8 cellular contexts compared by ENCODE assay signal in genomic region chr5:116032094-116032517, GRCh38. TPM values are rescaled to one million over a fixed set of nuclear protein-coding genes. Genes with fewer than 3 reads are reported as not detected.
DNase-seq lines count a peak whose midpoint lies in the region; ATAC-seq and TF ChIP-seq lines count a peak whose summit lies in the region.

TSS of gene ARL14EPL (plus strand) at chr5:116032472. CDS start at chr5:116051466, 18,994 bp downstream.

- peaks cover 0 to 5% (median 0%) of the 10 kb centered on the region in 7 donors for H3K9me3 Mint-ChIP-seq in CD14-positive monocyte

- no peaks in the 10 kb centered on the region for H3K79me2 ChIP-seq in smooth muscle cell (ENCODE audit: low read depth)

- peak within 1 kb of the TSS in 1 of 2 donors; percentile 44 for H3K4me3 Mint-ChIP-seq in CD14-positive monocyte

- H3K36me3 ChIP-seq in SJCRH30 (no peaks in the 10 kb centered on the region), smooth muscle cell (ENCODE audit: low read depth) (no peaks in the 10 kb centered on the region)

- DNase-seq in CD14-positive monocyte (ENCODE audit: low spot score) (peak; percentile 78), SJCRH30 (peak; percentile 75 to 87), germinal center (ENCODE audit: low spot score) (peak; percentile 21), smooth muscle cell (lab: John Stamatoyannopoulos, UW; ENCODE audit: unreplicated experiment) (no peak), NCI-H2107 (lab: John Stamatoyannopoulos, UW) (no peak), NCI-H1694 (lab: John Stamatoyannopoulos, UW) (no peak)

- WGBS in smooth muscle cell (ENCODE audit: low lambda C conversion rate), result 57% methylated on average over 9 of the region's 9 CpGs

- peak within 1 kb of the TSS; percentile 26; the same call in 1 of the 2 replicates for H3K27ac ChIP-seq in SJCRH30
- no peak within 1 kb of the TSS for H3K27ac ChIP-seq in smooth muscle cell (ENCODE audit: low read depth)

- ATAC-seq in GM19025 (IDR thresholded peaks at IDR 0.05; ENCODE audit: low read depth, unreplicated experiment) (peak; percentile 70), HG03342 (IDR thresholded peaks at IDR 0.05; ENCODE audit: unreplicated experiment) (peak; percentile 73)

- H3K4me1 Mint-ChIP-seq in CD14-positive monocyte, result peaks cover 22% of the 10 kb centered on the region

- H3K36me3 Mint-ChIP-seq in CD14-positive monocyte, result no peaks in the 10 kb centered on the region

- H3K27ac Mint-ChIP-seq in CD14-positive monocyte, result peak within 1 kb of the TSS in 5 of 7 donors; percentile 15 to 84 (median 80)

- H3K27me3 ChIP-seq in SJCRH30 (no peaks in the 10 kb centered on the region; the same call in 1 of the 2 replicates), smooth muscle cell (ENCODE audit: low read depth) (no peaks in the 10 kb centered on the region)

- no peak within 1 kb of the TSS for H2AFZ ChIP-seq in smooth muscle cell (ENCODE audit: low read depth)

- H4K20me1 ChIP-seq in smooth muscle cell (ENCODE audit: low read depth), result no peaks in the 10 kb centered on the region

- H3K4me1 ChIP-seq in SJCRH30 (peaks cover 12% of the 10 kb centered on the region), smooth muscle cell (ENCODE audit: low read depth) (no peaks in the 10 kb centered on the region)

- peak within 1 kb of the TSS; percentile 65 for H3K4me2 ChIP-seq in smooth muscle cell

- intact Hi-C loops in CD14-positive monocyte (cut with micrococcal nuclease), result loop anchor here in 1 of 2 donors (5.0 kb wide), 1 partner anchor 190 kb away; the partner anchor contains the start of genes AP3S1 and ATG12

- no peaks in the 10 kb centered on the region for H3F3A ChIP-seq in smooth muscle cell (ENCODE audit: low read depth)

- H3K9me3 ChIP-seq in SJCRH30 (replicated peaks) (0 out of 2 replicates have a peak, but pooled peaks cover 3% of the 10 kb centered on the region), smooth muscle cell (replicated peaks; ENCODE audit: low read depth) (no peaks in the 10 kb centered on the region)

- H3K27me3 Mint-ChIP-seq in CD14-positive monocyte (ENCODE audit: low read depth in 3 of 3), result peaks cover 0 to 2% (median 0%) of the 10 kb centered on the region in 3 donors

- no peak for TF ChIP-seq CTCF in CD14-positive monocyte (IDR thresholded peaks at IDR 0.05)
- TF ChIP-seq CTCF in smooth muscle cell (IDR thresholded peaks at IDR 0.05; ENCODE audit: borderline replicate concordance, insufficient read depth, poor library complexity, severe bottlenecking), result no peak

- no peak within 1 kb of the TSS for H3K9ac ChIP-seq in smooth muscle cell (ENCODE audit: low read depth)

- H3K4me3 ChIP-seq in SJCRH30, result no peak within 1 kb of the TSS
- no peak within 1 kb of the TSS for H3K4me3 ChIP-seq in smooth muscle cell

RNA-seq across cellular contexts. Expression of gene ARL14EPL, which starts in this region (rescaled TPM):
- not detected for polyA plus RNA-seq in CD14-positive monocyte
- 0.06 and 0.66 TPM in 2 replicates for total RNA-seq in SJCRH30 (2014; rRNA removed; shearing (Covaris generic))
- not detected in 2 replicates for total RNA-seq in smooth muscle cell
- not detected in 2 replicates for polyA plus RNA-seq in smooth muscle cell

Comparison
In these comparisons a context has a peak if more than half of its experiments do, and no peak if none do; other contexts are left out.
1. Peak in DNase-seq in CD14-positive monocyte; RNA of the gene not detected or under 1 TPM.
2. Peak in DNase-seq and H3K27ac ChIP-seq in SJCRH30; RNA of the gene not detected or under 1 TPM.